In the genomic region with DNA sequence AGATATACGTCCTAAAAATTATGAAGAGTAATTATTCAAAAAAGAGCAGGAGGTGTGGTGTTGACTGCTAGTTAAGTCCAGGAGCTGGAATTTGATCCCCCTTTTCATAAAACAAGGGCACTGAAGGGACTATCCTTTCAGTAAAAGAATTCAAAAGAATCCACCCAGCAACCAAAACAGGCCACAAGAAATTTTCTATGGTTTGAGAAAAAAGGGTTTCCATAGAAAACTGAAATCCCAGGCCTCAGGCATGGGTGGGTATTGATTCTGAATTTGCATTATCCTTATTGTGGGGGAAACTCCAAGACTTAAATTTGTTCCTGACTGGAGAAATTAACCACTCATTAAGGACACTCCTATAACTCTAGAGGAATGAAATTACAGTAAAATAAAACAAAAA, we compare ENCODE assay signal across 31 cellular contexts.
A peak's percentile ranks its signal among the peaks of the same experiment; 100 is the strongest.
DNase-seq lines count a peak whose midpoint lies in the region.
"Had no signal": no experiment of that assay in that cellular context is flagged by ENCODE, and none has a peak within 500 bp of the region (broad histone marks: within the 10 kb centered on the region; RNA-seq: fewer than 3 reads in every experiment).

No MANE protein-coding gene starts in this region.

- DNase-seq in HAP-1 (ENCODE audit: low spot score in 2 of 2) (peak; percentile 47 to 91), SJCRH30 (peak; percentile 33 to 77), neuronal stem cell (ENCODE audit: low spot score) (no peak), GDM1 (lab: John Stamatoyannopoulos, UW) (no peak), SHP77 (lab: John Stamatoyannopoulos, UW) (no peak), SIG-M5 treated with dmso at 0.1 percent for 504 hours (lab: John Stamatoyannopoulos, UW; ENCODE audit: unreplicated experiment) (no peak)
- DNase-seq: 8988T; ACHN; AML-193; BE2C; C1 segment of cervical spinal cord; Caco-2; Calu3; CD4-positive, alpha-beta memory T cell; CD4-positive, alpha-beta T cell; CD4-positive, CD25-positive, alpha-beta regulatory T cell; CD8-positive, alpha-beta memory T cell; CD8-positive, alpha-beta T cell; COR-L47; DMS 273 treated with DMSO at 0.1 percent for 48 hours; DMS153; DMS53; DMS79; DMS79 treated with DMSO at 0.1 percent for 48 hours; DND-41; EL had no signal

- no peak overlapping the region for H2AK5ac ChIP-seq in neuronal stem cell (ENCODE audit: low read depth, low read length)

- no peak overlapping the region for H3K4me2 ChIP-seq in neuronal stem cell (ENCODE audit: insufficient read depth, low read length, poor library complexity, severe bottlenecking)
- H3K4me2 ChIP-seq: A549; BLaER1; BLaER1 treated with 17β-estradiol and CSF1 and Interleukin-3, amounts not matched to agents 10 nM and 100 nM had no signal

- H3K9me3 ChIP-seq in HAP-1 (no peaks in the 10 kb centered on the region), SJCRH30 (replicated peaks) (no peaks in the 10 kb centered on the region; the same call in 1 of the 2 replicates), neuronal stem cell (replicated peaks in 1 of 2; ENCODE audit: control insufficient read depth in 2 of 2, insufficient read depth in 1 of 2, low read depth in 1 of 2, low read length in 2 of 2) (peaks cover 0 to 8% of the 10 kb centered on the region in 2 donors)
- H3K9me3 ChIP-seq: A549; BE2C; BLaER1; BLaER1 treated with 17β-estradiol and CSF1 and Interleukin-3, amounts not matched to agents 10 nM and 100 nM; Caco-2 had no signal

- H4K91ac ChIP-seq in neuronal stem cell (ENCODE audit: low read depth, low read length, poor library complexity), result no peak overlapping the region

- H2AFZ ChIP-seq in neuronal stem cell (ENCODE audit: low read length), result peak overlapping the region; percentile 18

- no peak overlapping the region for H3K4ac ChIP-seq in neuronal stem cell (ENCODE audit: low read length)

- no peak overlapping the region for H2BK120ac ChIP-seq in neuronal stem cell (ENCODE audit: low read depth, low read length)

- no peak overlapping the region for H3K14ac ChIP-seq in neuronal stem cell (ENCODE audit: low read length)

- no peaks in the 10 kb centered on the region for H3K27me3 ChIP-seq in HAP-1 (ENCODE audit: low read depth)
- H3K27me3 ChIP-seq in SJCRH30, result no peaks in the 10 kb centered on the region
- no peaks in the 10 kb centered on the region for H3K27me3 ChIP-seq in neuronal stem cell (ENCODE audit: control insufficient read depth in 3 of 3, insufficient read depth in 3 of 3, low read depth in 1 of 3, low read length in 3 of 3)
- H3K27me3 ChIP-seq: BE2C; BLaER1; BLaER1 treated with 17β-estradiol and CSF1 and Interleukin-3, amounts not matched to agents 10 nM and 100 nM had no signal

- no CpG with 5 or more reads among the region's 1 CpG for WGBS in neuronal stem cell (ENCODE audit: extremely low coverage in 2 of 2, insufficient read length in 2 of 2, insufficient replicate concordance in 1 of 2), 2 donors

- H3K9ac ChIP-seq in neuronal stem cell (ENCODE audit: low read depth, low read length, poor library complexity), result no peak overlapping the region
- H3K9ac ChIP-seq: BLaER1; BLaER1 treated with 17β-estradiol and CSF1 and Interleukin-3, amounts not matched to agents 10 nM and 100 nM had no signal

- H3K4me1 ChIP-seq in HAP-1 (peaks cover 31% of the 10 kb centered on the region), SJCRH30 (peaks cover 23% of the 10 kb centered on the region), neuronal stem cell (ENCODE audit: control insufficient read depth in 2 of 2, insufficient read depth in 1 of 2, low read depth in 1 of 2, low read length in 2 of 2) (peaks cover 2 to 5% of the 10 kb centered on the region in 2 donors)
- H3K4me1 ChIP-seq: A549, BE2C, BLaER1, Caco-2 had no signal

- H3K27ac ChIP-seq in SJCRH30 (peak overlapping the region; percentile 63), neuronal stem cell (replicated peaks; ENCODE audit: low read length) (no peak overlapping the region)
- H3K27ac ChIP-seq: 22Rv1; A549; BLaER1; BLaER1 treated with 17β-estradiol and CSF1 and Interleukin-3, amounts not matched to agents 10 nM and 100 nM; C4-2B had no signal

- no peak overlapping the region for H3K23ac ChIP-seq in neuronal stem cell (ENCODE audit: low read depth, low read length, poor library complexity)

- no peaks in the 10 kb centered on the region for H3K36me3 ChIP-seq in HAP-1 (replicated peaks)
- no peaks in the 10 kb centered on the region for H3K36me3 ChIP-seq in SJCRH30
- no peaks in the 10 kb centered on the region for H3K36me3 ChIP-seq in neuronal stem cell (replicated peaks in 1 of 2; ENCODE audit: control insufficient read depth in 2 of 2, insufficient read depth in 2 of 2, low read length in 2 of 2)
- H3K36me3 ChIP-seq: BE2C; BLaER1; BLaER1 treated with 17β-estradiol and CSF1 and Interleukin-3, amounts not matched to agents 10 nM and 100 nM had no signal

- no peak overlapping the region for H2BK5ac ChIP-seq in neuronal stem cell (ENCODE audit: low read length)

- H3K4me3 ChIP-seq in HAP-1 (no peak overlapping the region), SJCRH30 (no peak overlapping the region), neuronal stem cell (ENCODE audit: low read length in 2 of 2) (no peak overlapping the region)
- H3K4me3 ChIP-seq: A549; BLaER1; BLaER1 treated with 17β-estradiol and CSF1 and Interleukin-3, amounts not matched to agents 10 nM and 100 nM had no signal

- no peak overlapping the region for H3K18ac ChIP-seq in neuronal stem cell (ENCODE audit: low read length)

- in situ Hi-C loops in HAP-1 (cut with MboI; ENCODE audit: low sequenced_read_pairs), result no loop called here

- no peaks in the 10 kb centered on the region for H3K79me1 ChIP-seq in neuronal stem cell (ENCODE audit: low read depth, low read length)

- H2BK12ac ChIP-seq in neuronal stem cell (ENCODE audit: low read length), result no peak overlapping the region

- H4K8ac ChIP-seq in neuronal stem cell (ENCODE audit: low read depth, low read length), result no peak overlapping the region

- no peak overlapping the region for H2BK15ac ChIP-seq in neuronal stem cell (ENCODE audit: low read length)

Comparison
In these comparisons a context has a peak if more than half of its experiments do, and no peak if none do; other contexts are left out.
1. DNase-seq: peak in HAP-1 (2 of 2) and SJCRH30 (2 of 2); none in neuronal stem cell (single experiment), GDM1 (single experiment), SHP77 (0 of 2) and SIG-M5 treated with dmso at 0.1 percent for 504 hours (single experiment).